ENCODE assay signal across 1 cellular context in genomic region chr19:47421844-47422395, GRCh38.
TF ChIP-seq lines count a peak whose summit lies in the region.

No MANE protein-coding gene starts in this region.

TF ChIP-seq in HEK293, 187 proteins besides CTCF, POLR2A, EP300 and RAD21 (continued from another document and continues in another):
- TF ChIP-seq ZNF391 (tag by site-specific recombination; IDR thresholded peaks at IDR 0.05; ENCODE audit: borderline replicate concordance, low read depth) (no peak), GLI4 (tag by site-specific recombination; IDR thresholded peaks at IDR 0.05) (no peak), ZNF266 (tag by site-specific recombination; IDR thresholded peaks at IDR 0.05; ENCODE audit: low read depth) (0 out of 2 replicates have a peak, but pooled peaks have one; percentile 4), ZNF76 (tag by site-specific recombination; IDR thresholded peaks at IDR 0.05; ENCODE audit: borderline replicate concordance, low read depth) (no peak), SP2 (tag by site-specific recombination; IDR thresholded peaks at IDR 0.05) (peak; percentile 89), SCRT1 (tag by site-specific recombination; IDR thresholded peaks at IDR 0.05; ENCODE audit: borderline replicate concordance) (no peak), ZNF37A (tag by site-specific recombination; IDR thresholded peaks at IDR 0.05) (no peak), ELK4 (IDR thresholded peaks at IDR 0.05; ENCODE audit: borderline replicate concordance, low read depth, low read length) (no peak), ZNF350 (tag by site-specific recombination; IDR thresholded peaks at IDR 0.05) (no peak), PRDM1 (tag by site-specific recombination; IDR thresholded peaks at IDR 0.05) (peak; percentile 68), ZNF404 (tag by site-specific recombination; IDR thresholded peaks at IDR 0.05) (no peak), ZNF514 (tag by site-specific recombination; IDR thresholded peaks at IDR 0.05) (no peak), KLF16 (tag by site-specific recombination; IDR thresholded peaks at IDR 0.05) (peak; percentile 86; the same call in 1 of the 2 replicates), ZNF548 (tag by site-specific recombination; IDR thresholded peaks at IDR 0.05) (no peak), ZNF645 (tag by site-specific recombination; IDR thresholded peaks at IDR 0.05) (no peak), ZNF354C (tag by site-specific recombination; IDR thresholded peaks at IDR 0.05; ENCODE audit: borderline replicate concordance, low read depth) (no peak), KLF9 (tag by site-specific recombination; IDR thresholded peaks at IDR 0.05; ENCODE audit: low read depth) (peak; percentile 56), ZNF610 (tag by site-specific recombination; IDR thresholded peaks at IDR 0.05; ENCODE audit: borderline replicate concordance) (no peak), ZNF677 (tag by site-specific recombination; IDR thresholded peaks at IDR 0.05) (no peak), ZBTB6 (tag by site-specific recombination; IDR thresholded peaks at IDR 0.05) (no peak), ZNF114 (tag by site-specific recombination; IDR thresholded peaks at IDR 0.05) (no peak), ZNF660 (tag by site-specific recombination; IDR thresholded peaks at IDR 0.05) (no peak), ZNF529 (tag by site-specific recombination; IDR thresholded peaks at IDR 0.05; ENCODE audit: insufficient replicate concordance) (no peak), ZSCAN30 (tag by site-specific recombination; IDR thresholded peaks at IDR 0.05) (no peak), ZNF624 (tag by site-specific recombination; IDR thresholded peaks at IDR 0.05) (no peak), ZNF768 (tag by site-specific recombination; IDR thresholded peaks at IDR 0.05) (no peak), KLF8 (tag by site-specific recombination; IDR thresholded peaks at IDR 0.05) (peak; percentile 42), ZNF26 (tag by site-specific recombination; IDR thresholded peaks at IDR 0.05) (no peak), ZNF488 (tag by site-specific recombination; IDR thresholded peaks at IDR 0.05) (no peak), ZNF654 (tag by site-specific recombination; IDR thresholded peaks at IDR 0.05; ENCODE audit: low read depth) (no peak), ZNF837 (tag by site-specific recombination; IDR thresholded peaks at IDR 0.05) (no peak), ZBTB20 (tag by site-specific recombination; IDR thresholded peaks at IDR 0.05) (0 out of 2 replicates have a peak, but pooled peaks have one; percentile 40), ZNF155 (tag by site-specific recombination; IDR thresholded peaks at IDR 0.05) (no peak)
- TF ChIP-seq, protein P1, sequence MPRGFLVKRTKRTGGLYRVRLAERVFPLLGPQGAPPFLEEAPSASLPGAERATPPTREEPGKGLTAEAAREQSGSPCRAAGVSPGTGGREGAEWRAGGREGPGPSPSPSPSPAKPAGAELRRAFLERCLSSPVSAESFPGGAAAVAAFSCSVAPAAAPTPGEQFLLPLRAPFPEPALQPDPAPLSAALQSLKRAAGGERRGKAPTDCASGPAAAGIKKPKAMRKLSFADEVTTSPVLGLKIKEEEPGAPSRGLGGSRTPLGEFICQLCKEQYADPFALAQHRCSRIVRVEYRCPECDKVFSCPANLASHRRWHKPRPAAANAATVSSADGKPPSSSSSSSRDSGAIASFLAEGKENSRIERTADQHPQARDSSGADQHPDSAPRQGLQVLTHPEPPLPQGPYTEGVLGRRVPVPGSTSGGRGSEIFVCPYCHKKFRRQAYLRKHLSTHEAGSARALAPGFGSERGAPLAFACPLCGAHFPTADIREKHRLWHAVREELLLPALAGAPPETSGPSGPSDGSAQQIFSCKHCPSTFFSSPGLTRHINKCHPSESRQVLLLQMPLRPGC (tag by site-specific recombination; IDR thresholded peaks at IDR 0.05): no peak
- TF ChIP-seq, protein P2, sequence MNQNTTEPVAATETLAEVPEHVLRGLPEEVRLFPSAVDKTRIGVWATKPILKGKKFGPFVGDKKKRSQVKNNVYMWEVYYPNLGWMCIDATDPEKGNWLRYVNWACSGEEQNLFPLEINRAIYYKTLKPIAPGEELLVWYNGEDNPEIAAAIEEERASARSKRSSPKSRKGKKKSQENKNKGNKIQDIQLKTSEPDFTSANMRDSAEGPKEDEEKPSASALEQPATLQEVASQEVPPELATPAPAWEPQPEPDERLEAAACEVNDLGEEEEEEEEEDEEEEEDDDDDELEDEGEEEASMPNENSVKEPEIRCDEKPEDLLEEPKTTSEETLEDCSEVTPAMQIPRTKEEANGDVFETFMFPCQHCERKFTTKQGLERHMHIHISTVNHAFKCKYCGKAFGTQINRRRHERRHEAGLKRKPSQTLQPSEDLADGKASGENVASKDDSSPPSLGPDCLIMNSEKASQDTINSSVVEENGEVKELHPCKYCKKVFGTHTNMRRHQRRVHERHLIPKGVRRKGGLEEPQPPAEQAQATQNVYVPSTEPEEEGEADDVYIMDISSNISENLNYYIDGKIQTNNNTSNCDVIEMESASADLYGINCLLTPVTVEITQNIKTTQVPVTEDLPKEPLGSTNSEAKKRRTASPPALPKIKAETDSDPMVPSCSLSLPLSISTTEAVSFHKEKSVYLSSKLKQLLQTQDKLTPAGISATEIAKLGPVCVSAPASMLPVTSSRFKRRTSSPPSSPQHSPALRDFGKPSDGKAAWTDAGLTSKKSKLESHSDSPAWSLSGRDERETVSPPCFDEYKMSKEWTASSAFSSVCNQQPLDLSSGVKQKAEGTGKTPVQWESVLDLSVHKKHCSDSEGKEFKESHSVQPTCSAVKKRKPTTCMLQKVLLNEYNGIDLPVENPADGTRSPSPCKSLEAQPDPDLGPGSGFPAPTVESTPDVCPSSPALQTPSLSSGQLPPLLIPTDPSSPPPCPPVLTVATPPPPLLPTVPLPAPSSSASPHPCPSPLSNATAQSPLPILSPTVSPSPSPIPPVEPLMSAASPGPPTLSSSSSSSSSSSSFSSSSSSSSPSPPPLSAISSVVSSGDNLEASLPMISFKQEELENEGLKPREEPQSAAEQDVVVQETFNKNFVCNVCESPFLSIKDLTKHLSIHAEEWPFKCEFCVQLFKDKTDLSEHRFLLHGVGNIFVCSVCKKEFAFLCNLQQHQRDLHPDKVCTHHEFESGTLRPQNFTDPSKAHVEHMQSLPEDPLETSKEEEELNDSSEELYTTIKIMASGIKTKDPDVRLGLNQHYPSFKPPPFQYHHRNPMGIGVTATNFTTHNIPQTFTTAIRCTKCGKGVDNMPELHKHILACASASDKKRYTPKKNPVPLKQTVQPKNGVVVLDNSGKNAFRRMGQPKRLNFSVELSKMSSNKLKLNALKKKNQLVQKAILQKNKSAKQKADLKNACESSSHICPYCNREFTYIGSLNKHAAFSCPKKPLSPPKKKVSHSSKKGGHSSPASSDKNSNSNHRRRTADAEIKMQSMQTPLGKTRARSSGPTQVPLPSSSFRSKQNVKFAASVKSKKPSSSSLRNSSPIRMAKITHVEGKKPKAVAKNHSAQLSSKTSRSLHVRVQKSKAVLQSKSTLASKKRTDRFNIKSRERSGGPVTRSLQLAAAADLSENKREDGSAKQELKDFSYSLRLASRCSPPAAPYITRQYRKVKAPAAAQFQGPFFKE (tag by site-specific recombination; IDR thresholded peaks at IDR 0.05; ENCODE audit: borderline replicate concordance): no peak
- TF ChIP-seq, protein P3, sequence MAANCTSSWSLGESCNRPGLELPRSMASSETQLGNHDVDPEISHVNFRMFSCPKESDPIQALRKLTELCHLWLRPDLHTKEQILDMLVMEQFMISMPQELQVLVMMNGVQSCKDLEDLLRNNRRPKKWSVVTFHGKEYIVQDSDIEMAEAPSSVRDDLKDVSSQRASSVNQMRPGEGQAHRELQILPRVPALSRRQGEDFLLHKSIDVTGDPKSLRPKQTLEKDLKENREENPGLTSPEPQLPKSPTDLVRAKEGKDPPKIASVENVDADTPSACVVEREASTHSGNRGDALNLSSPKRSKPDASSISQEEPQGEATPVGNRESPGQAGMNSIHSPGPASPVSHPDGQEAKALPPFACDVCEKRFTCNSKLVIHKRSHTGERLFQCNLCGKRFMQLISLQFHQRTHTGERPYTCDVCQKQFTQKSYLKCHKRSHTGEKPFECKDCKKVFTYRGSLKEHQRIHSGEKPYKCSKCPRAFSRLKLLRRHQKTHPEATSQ (tag by site-specific recombination; IDR thresholded peaks at IDR 0.05): no peak
- TF ChIP-seq, protein P4, sequence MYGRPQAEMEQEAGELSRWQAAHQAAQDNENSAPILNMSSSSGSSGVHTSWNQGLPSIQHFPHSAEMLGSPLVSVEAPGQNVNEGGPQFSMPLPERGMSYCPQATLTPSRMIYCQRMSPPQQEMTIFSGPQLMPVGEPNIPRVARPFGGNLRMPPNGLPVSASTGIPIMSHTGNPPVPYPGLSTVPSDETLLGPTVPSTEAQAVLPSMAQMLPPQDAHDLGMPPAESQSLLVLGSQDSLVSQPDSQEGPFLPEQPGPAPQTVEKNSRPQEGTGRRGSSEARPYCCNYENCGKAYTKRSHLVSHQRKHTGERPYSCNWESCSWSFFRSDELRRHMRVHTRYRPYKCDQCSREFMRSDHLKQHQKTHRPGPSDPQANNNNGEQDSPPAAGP (tag by site-specific recombination; IDR thresholded peaks at IDR 0.05): peak; percentile 87
- TF ChIP-seq, protein P5, sequence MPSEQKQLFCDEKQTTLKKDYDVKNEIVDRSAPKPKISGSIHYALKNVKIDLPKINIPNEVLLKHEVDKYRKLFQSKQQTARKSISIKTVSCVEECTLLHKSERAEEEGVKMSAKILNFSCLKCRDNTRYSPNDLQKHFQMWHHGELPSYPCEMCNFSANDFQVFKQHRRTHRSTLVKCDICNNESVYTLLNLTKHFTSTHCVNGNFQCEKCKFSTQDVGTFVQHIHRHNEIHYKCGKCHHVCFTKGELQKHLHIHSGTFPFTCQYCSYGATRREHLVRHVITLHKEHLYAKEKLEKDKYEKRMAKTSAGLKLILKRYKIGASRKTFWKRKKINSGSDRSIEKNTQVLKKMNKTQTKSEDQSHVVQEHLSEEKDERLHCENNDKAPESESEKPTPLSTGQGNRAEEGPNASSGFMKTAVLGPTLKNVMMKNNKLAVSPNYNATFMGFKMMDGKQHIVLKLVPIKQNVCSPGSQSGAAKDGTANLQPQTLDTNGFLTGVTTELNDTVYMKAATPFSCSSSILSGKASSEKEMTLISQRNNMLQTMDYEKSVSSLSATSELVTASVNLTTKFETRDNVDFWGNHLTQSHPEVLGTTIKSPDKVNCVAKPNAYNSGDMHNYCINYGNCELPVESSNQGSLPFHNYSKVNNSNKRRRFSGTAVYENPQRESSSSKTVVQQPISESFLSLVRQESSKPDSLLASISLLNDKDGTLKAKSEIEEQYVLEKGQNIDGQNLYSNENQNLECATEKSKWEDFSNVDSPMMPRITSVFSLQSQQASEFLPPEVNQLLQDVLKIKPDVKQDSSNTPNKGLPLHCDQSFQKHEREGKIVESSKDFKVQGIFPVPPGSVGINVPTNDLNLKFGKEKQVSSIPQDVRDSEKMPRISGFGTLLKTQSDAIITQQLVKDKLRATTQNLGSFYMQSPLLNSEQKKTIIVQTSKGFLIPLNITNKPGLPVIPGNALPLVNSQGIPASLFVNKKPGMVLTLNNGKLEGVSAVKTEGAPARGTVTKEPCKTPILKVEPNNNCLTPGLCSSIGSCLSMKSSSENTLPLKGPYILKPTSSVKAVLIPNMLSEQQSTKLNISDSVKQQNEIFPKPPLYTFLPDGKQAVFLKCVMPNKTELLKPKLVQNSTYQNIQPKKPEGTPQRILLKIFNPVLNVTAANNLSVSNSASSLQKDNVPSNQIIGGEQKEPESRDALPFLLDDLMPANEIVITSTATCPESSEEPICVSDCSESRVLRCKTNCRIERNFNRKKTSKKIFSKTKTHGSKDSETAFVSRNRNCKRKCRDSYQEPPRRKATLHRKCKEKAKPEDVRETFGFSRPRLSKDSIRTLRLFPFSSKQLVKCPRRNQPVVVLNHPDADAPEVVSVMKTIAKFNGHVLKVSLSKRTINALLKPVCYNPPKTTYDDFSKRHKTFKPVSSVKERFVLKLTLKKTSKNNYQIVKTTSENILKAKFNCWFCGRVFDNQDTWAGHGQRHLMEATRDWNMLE (tag by site-specific recombination; conservative IDR thresholded peaks at IDR 0.05; ENCODE audit: low read depth): no peak
